In genomic region chr6:34791842-34792604, GRCh38 we compare ENCODE assay signal across 9 cellular contexts. TPM values are rescaled to one million over a fixed set of nuclear protein-coding genes. Genes with fewer than 3 reads are reported as not detected.
A peak's percentile ranks its signal among the peaks of the same experiment; 100 is the strongest.
DNase-seq lines count a peak whose midpoint lies in the region; ATAC-seq, FAIRE-seq and TF ChIP-seq lines count a peak whose summit lies in the region.
"Had no signal": no experiment of that assay in that cellular context is flagged by ENCODE, and none has a peak within 500 bp of the region (broad histone marks: within the 10 kb centered on the region; RNA-seq: fewer than 3 reads in every experiment).

BLTP3A (plus strand) TSS chr6:34792083; CDS start chr6:34792251, 168 bp downstream.

- peaks cover 0 to 38% (median 12%) of the 10 kb centered on the region in 11 experiments; a peak in 14 of 22 replicates for H4K20me1 ChIP-seq in BLaER1 treated with 17β-estradiol and CSF1 and Interleukin-3, amounts not matched to agents 10 nM and 100 nM
- no peaks in the 10 kb centered on the region for H4K20me1 ChIP-seq in H1 (replicated peaks in 1 of 2; ENCODE audit: control insufficient read depth in 1 of 2, insufficient read depth in 2 of 2, low read length in 2 of 2)

- H3K4me3 ChIP-seq in BLaER1 treated with 17β-estradiol and CSF1 and Interleukin-3, amounts not matched to agents 10 nM and 100 nM: peak within 1 kb of the TSS; percentile 74 to 97 (median 93)
- H3K4me3 ChIP-seq in H1 (ENCODE audit: extremely low read depth in 1 of 4, insufficient read depth in 2 of 4, low read depth in 3 of 4, low read length in 4 of 4): peak within 1 kb of the TSS; percentile 81 to 87 (median 84)

- no peak within 1 kb of the TSS for H3K14ac ChIP-seq in H1 (ENCODE audit: insufficient read length)

- H3K23ac ChIP-seq in H1 (ENCODE audit: insufficient read length): no peak within 1 kb of the TSS

- 0 out of 2 replicates have a peak within 1 kb of the TSS, but pooled peaks have one; percentile 24 for H2AK5ac ChIP-seq in H1 (ENCODE audit: low read depth, low read length)

- H3K27ac ChIP-seq in BLaER1 treated with 17β-estradiol and CSF1 and Interleukin-3, amounts not matched to agents 10 nM and 100 nM: peak within 1 kb of the TSS; percentile 90 to 97 (median 94)
- H3K27ac ChIP-seq in H1 (ENCODE audit: low read depth, low read length): peak within 1 kb of the TSS; percentile 35; the same call in 1 of the 2 replicates

- peak within 1 kb of the TSS; percentile 81 for H2BK5ac ChIP-seq in H1 (ENCODE audit: low read depth, low read length)

- H2BK120ac ChIP-seq in H1 (replicated peaks; ENCODE audit: low read depth, low read length): peak within 1 kb of the TSS; percentile 10

- CTCF ChIA-PET in H1 (lab: Charles Lee; ENCODE audit: partially characterized antibody): interaction anchor here (0.6 to 1.5 kb wide), 10 partner anchors 10 to 402 kb away, joined by 3 to 5 read pairs (median 3); no protein-coding TSS in a partner anchor

- H3K4me2 ChIP-seq in BLaER1 treated with 17β-estradiol and CSF1 and Interleukin-3, amounts not matched to agents 10 nM and 100 nM: peak within 1 kb of the TSS; percentile 91 to 97 (median 95)
- H3K4me2 ChIP-seq in H1 (ENCODE audit: insufficient read depth in 1 of 2, low read depth in 2 of 2, low read length in 2 of 2): peak within 1 kb of the TSS; percentile 73 to 92

- peak within 1 kb of the TSS; percentile 88 for H3K18ac ChIP-seq in H1 (ENCODE audit: extremely low read depth, low read length)

- peaks cover 0 to 10% (median 6%) of the 10 kb centered on the region in 11 experiments; a peak in 7 of 22 replicates for H3K9me3 ChIP-seq in BLaER1 treated with 17β-estradiol and CSF1 and Interleukin-3, amounts not matched to agents 10 nM and 100 nM (replicated peaks in 1 of 11)
- 0 out of 4 replicates have a peak, but pooled peaks cover 0 to 3% of the 10 kb centered on the region in 2 experiments for H3K9me3 ChIP-seq in H1 (ENCODE audit: insufficient read depth in 2 of 2, low read depth in 1 of 2, low read length in 1 of 2)

- POLR2A ChIA-PET in H1 (lab: Charles Lee; ENCODE audit: partially characterized antibody): interaction anchor here (0.6 to 4.9 kb wide), 30 partner anchors 9 to 555 kb away, joined by 3 to 65 read pairs (median 4); partner anchors contain the start of genes ANKS1A, HMGA1, NUDT3 and SNRPC

- peaks cover 15 to 41% (median 24%) of the 10 kb centered on the region in 10 experiments for H3K4me1 ChIP-seq in BLaER1 treated with 17β-estradiol and CSF1 and Interleukin-3, amounts not matched to agents 10 nM and 100 nM
- H3K4me1 ChIP-seq in H1 (replicated peaks in 1 of 4; ENCODE audit: control insufficient read depth in 3 of 4, insufficient read depth in 4 of 4, low read length in 3 of 4): peaks cover 0 to 2% (median under 1%) of the 10 kb centered on the region in 4 experiments; a peak in 2 of 7 replicates

- TF ChIP-seq CTCF in H1 (IDR thresholded peaks at IDR 0.05; ENCODE audit: control extremely low read depth in 1 of 3, insufficient read depth in 1 of 3, low read depth in 1 of 3, low read length in 3 of 3): no peak

- peak within 1 kb of the TSS; percentile 97 for H2AFZ ChIP-seq in H1 (ENCODE audit: low read length)

- H3K79me2 ChIP-seq in H1 (ENCODE audit: control insufficient read depth in 1 of 2, insufficient read depth in 2 of 2, low read length in 2 of 2): peaks cover 0 to 32% of the 10 kb centered on the region in 2 experiments; a peak in 2 of 4 replicates

- FAIRE-seq in H1 (lab: Jason Lieb, UNC): no peak
- FAIRE-seq: endometrium had no signal

- no peak for TF ChIP-seq EP300 in H1 (IDR thresholded peaks at IDR 0.05; ENCODE audit: borderline replicate concordance in 1 of 2, low read depth in 2 of 2, low read length in 2 of 2)

- peak; percentile 91 for ATAC-seq in GM19324 (IDR thresholded peaks at IDR 0.05; ENCODE audit: low FRiP score, unreplicated experiment)
- ATAC-seq in HG03520 (IDR thresholded peaks at IDR 0.05; ENCODE audit: unreplicated experiment): peak; percentile 72

- DNase-seq in NCI-H82 (lab: John Stamatoyannopoulos, UW) (peak; percentile 87), H1 (ENCODE audit: low read depth in 1 of 2, low spot score in 2 of 2) (peak; percentile 17 to 75), mesenteric fat pad (ENCODE audit: low spot score) (peak; percentile 91)
- DNase-seq in activated CD8-positive, alpha-beta memory T cell treated with anti-CD3 and anti-CD28 coated beads for 4 hours (ENCODE audit: low read depth in 2 of 2): peak; percentile 44 to 46
- peak; percentile 53 for DNase-seq in stimulated activated CD8-positive, alpha-beta memory T cell treated with anti-CD3 and anti-CD28 coated beads, Interleukin-15, amount 100 ng/mL, for 24 hours (ENCODE audit: low read depth)

- peak within 1 kb of the TSS; percentile 35 for H4K8ac ChIP-seq in H1 (ENCODE audit: extremely low read depth, insufficient read depth, low read length)

- peak; percentile 63 to 78 for TF ChIP-seq POLR2A in H1 (IDR thresholded peaks at IDR 0.05; ENCODE audit: control extremely low read depth in 1 of 2, low read depth in 2 of 2, low read length in 2 of 2)

- peaks cover 12% of the 10 kb centered on the region; the same call in 1 of the 2 replicates for H3K23me2 ChIP-seq in H1 (ENCODE audit: low read depth, low read length)

- no peak; a peak in 1 of 4 replicates for TF ChIP-seq RAD21 in H1 (IDR thresholded peaks at IDR 0.05 in 1 of 2, conservative IDR thresholded peaks at IDR 0.05 in 1 of 2; ENCODE audit: low read depth in 2 of 2, low read length in 2 of 2)

- H3K79me1 ChIP-seq in H1 (ENCODE audit: low read depth, low read length): peaks cover 2% of the 10 kb centered on the region; the same call in 1 of the 2 replicates

- no peak within 1 kb of the TSS for H3K4ac ChIP-seq in H1 (replicated peaks; ENCODE audit: insufficient read length, low read depth, low read length)

- H2BK20ac ChIP-seq in H1 (ENCODE audit: low read length): no peak within 1 kb of the TSS

- no peak within 1 kb of the TSS for H2BK15ac ChIP-seq in H1 (ENCODE audit: low read length)

- WGBS in H1 (ENCODE audit: extremely low coverage in 1 of 2, insufficient coverage in 1 of 2, insufficient read length in 1 of 2, insufficient replicate concordance in 2 of 2, low coverage in 1 of 2, low lambda C conversion rate in 2 of 2, missing lambda C conversion rate in 1 of 2), 2 experiments: 1% methylated on average over 85 of the region's 93 CpGs; no CpG with 5 or more reads in 1 of the 2 experiments

- peak within 1 kb of the TSS; percentile 66 for H3K56ac ChIP-seq in H1 (replicated peaks; ENCODE audit: insufficient read length, low read depth, low read length)

- H2BK12ac ChIP-seq in H1 (ENCODE audit: low read depth, low read length): 0 out of 2 replicates have a peak within 1 kb of the TSS, but pooled peaks have one; percentile 17

- peak within 1 kb of the TSS; percentile 92 to 98 (median 96) for H3K9ac ChIP-seq in BLaER1 treated with 17β-estradiol and CSF1 and Interleukin-3, amounts not matched to agents 10 nM and 100 nM
- peak within 1 kb of the TSS; percentile 74 to 91 (median 84) for H3K9ac ChIP-seq in H1 (replicated peaks in 1 of 4; ENCODE audit: extremely low read depth in 1 of 4, low read depth in 3 of 4, low read length in 3 of 4)

- H4K91ac ChIP-seq in H1 (replicated peaks; ENCODE audit: insufficient read length, low read length): peak within 1 kb of the TSS; percentile 61

- peaks cover 0 to 22% (median 4%) of the 10 kb centered on the region in 11 experiments; a peak in 3 of 22 replicates for H3K36me3 ChIP-seq in BLaER1 treated with 17β-estradiol and CSF1 and Interleukin-3, amounts not matched to agents 10 nM and 100 nM
- no peaks in the 10 kb centered on the region for H3K36me3 ChIP-seq in H1 (ENCODE audit: control insufficient read depth in 2 of 4, insufficient read depth in 4 of 4, low read length in 3 of 4)

- H3K27me3 ChIP-seq in BLaER1 treated with 17β-estradiol and CSF1 and Interleukin-3, amounts not matched to agents 10 nM and 100 nM: no peaks in the 10 kb centered on the region
- no peaks in the 10 kb centered on the region for H3K27me3 ChIP-seq in H1 (replicated peaks in 1 of 4; ENCODE audit: control insufficient read depth in 3 of 4, extremely low read depth in 1 of 4, insufficient read depth in 3 of 4, low read length in 3 of 4)

- peak within 1 kb of the TSS; percentile 57 for H4K5ac ChIP-seq in H1 (ENCODE audit: insufficient read length, low read depth, low read length)

TF ChIP-seq in H1, 55 proteins besides CTCF, POLR2A, EP300 and RAD21 (continues in another document):
- no peak for TF ChIP-seq TCF12 (IDR thresholded peaks at IDR 0.05; ENCODE audit: low read depth, low read length)
- peak; percentile 36 for TF ChIP-seq POLR2AphosphoS5 (IDR thresholded peaks at IDR 0.05; ENCODE audit: low read depth, low read length)
- TF ChIP-seq CTBP2 (IDR thresholded peaks at IDR 0.05; ENCODE audit: borderline replicate concordance, insufficient read depth, insufficient read length, low read length): no peak
- TF ChIP-seq CHD1 (IDR thresholded peaks at IDR 0.05; ENCODE audit: low read depth, low read length): no peak
- TF ChIP-seq JUND (IDR thresholded peaks at IDR 0.05; ENCODE audit: low read length): no peak
- no peak for TF ChIP-seq HDAC6 (IDR thresholded peaks at IDR 0.05; ENCODE audit: low read depth, low read length)
- no peak for TF ChIP-seq CHD2 (IDR thresholded peaks at IDR 0.05; ENCODE audit: low read length)
- peak; percentile 46 for TF ChIP-seq ASH2L (IDR thresholded peaks at IDR 0.05; ENCODE audit: low read length)
- TF ChIP-seq CEBPB (IDR thresholded peaks at IDR 0.05; ENCODE audit: low read depth, low read length): no peak
- TF ChIP-seq RBBP5 (IDR thresholded peaks at IDR 0.05; ENCODE audit: borderline replicate concordance, low read depth, low read length): 0 out of 2 replicates have a peak, but pooled peaks have one; percentile 72
- no peak for TF ChIP-seq GABPA (IDR thresholded peaks at IDR 0.05; ENCODE audit: borderline replicate concordance, insufficient read depth, low read length)
- peak; percentile 63 for TF ChIP-seq CREB1 (IDR thresholded peaks at IDR 0.05)
- TF ChIP-seq FOSL1 (IDR thresholded peaks at IDR 0.05; ENCODE audit: insufficient read depth, low read depth, low read length): no peak
- no peak for TF ChIP-seq POU5F1 (IDR thresholded peaks at IDR 0.05; ENCODE audit: low read depth, low read length)
- no peak for TF ChIP-seq CBX8 (IDR thresholded peaks at IDR 0.05; ENCODE audit: borderline replicate concordance, low read depth, low read length)
- no peak for TF ChIP-seq JUN (IDR thresholded peaks at IDR 0.05; ENCODE audit: low read depth, low read length)

RNA-seq across cellular contexts. Expression of gene BLTP3A, which starts in this region (rescaled TPM):
- 17.2 and 18.5 TPM in 2 replicates for total RNA-seq in H1 (2021; fragmentation: NEBNext Ultra II Directional; extraction: Animal tissue kit (Norgen Biotek cat#: 25700))
- polyA plus RNA-seq in H1 (2011; rRNA removed): 8.5 and 11.1 TPM in 2 replicates
- polyA plus RNA-seq in H1 (2011; cell fraction: cytosol; rRNA removed): 11.9 TPM
- 14.7 TPM for polyA plus RNA-seq in H1 (2011; cell fraction: nucleus; rRNA removed)
- 7.4 to 9.7 TPM (median 9.6 TPM) in 4 replicates for polyA plus RNA-seq in H1 (2012, experiment 1 of 2)
- polyA plus RNA-seq in H1 (2012, experiment 2 of 2): 1.3 TPM
- 6.0 TPM for polyA plus RNA-seq in H1 (2013, experiment 1 of 2)
- polyA plus RNA-seq in H1 (2013, experiment 2 of 2): 5.6 TPM
- polyA minus RNA-seq in H1 (2011; rRNA and poly(A)+ RNA removed): 54.6 and 64.6 TPM in 2 replicates
- 22.5 TPM for polyA minus RNA-seq in H1 (2011; cell fraction: cytosol; rRNA and poly(A)+ RNA removed)
- polyA minus RNA-seq in H1 (2011; cell fraction: nucleus; rRNA and poly(A)+ RNA removed): 23.0 TPM
- 25.5 TPM for total RNA-seq in mesenteric fat pad

Comparison
In these comparisons a context has a peak if more than half of its experiments do, and no peak if none do; other contexts are left out.
1. Peak in every context shown above with its lines: DNase-seq, ATAC-seq, H3K4me3 ChIP-seq and H3K27ac ChIP-seq.